In genomic region chr17:2309338-2310143, GRCh38 we compare ENCODE assay signal across 19 cellular contexts. TPM values are rescaled to one million over a fixed set of nuclear protein-coding genes. Genes with fewer than 3 reads are reported as not detected.
DNase-seq lines count a peak whose midpoint lies in the region; ATAC-seq and TF ChIP-seq lines count a peak whose summit lies in the region.
"Had no signal": no experiment of that assay in that cellular context is flagged by ENCODE, and none has a peak within 500 bp of the region (broad histone marks: within the 10 kb centered on the region; RNA-seq: fewer than 3 reads in every experiment).

No MANE protein-coding gene starts in this region.

- no peak overlapping the region for H3K9ac ChIP-seq in KMS-11

- H2AFZ ChIP-seq in KMS-11 (ENCODE audit: low read depth) = peak overlapping the region; percentile 5; the same call in 1 of the 2 replicates

- ATAC-seq in CD8-positive, alpha-beta T cell = no peak
- ATAC-seq in right lobe of liver = peak; percentile 88 to 95 (median 90)
- no peak for ATAC-seq in GM21576 (IDR thresholded peaks at IDR 0.05; ENCODE audit: unreplicated experiment)
- ATAC-seq in HG02759 (IDR thresholded peaks at IDR 0.05; ENCODE audit: unreplicated experiment) = no peak
- ATAC-seq: foreskin keratinocyte, left lung, Panc1 had no signal

- no peaks in the 10 kb centered on the region for H3K27me3 Mint-ChIP-seq in CD8-positive, alpha-beta T cell (ENCODE audit: low read depth)
- no peaks in the 10 kb centered on the region for H3K27me3 Mint-ChIP-seq in activated T-helper 1 cell treated with anti-CD3 and anti-CD28 coated beads, Interleukin-12 subunit alpha, Interleukin-12 subunit beta, Interleukin-2, Interleukin-4 antibody, amounts not matched to agents 30 ng/mL and 10 ng/mL and 1 ng/mL, durations not matched to agents 14 hours and 24 hours and 36 hours (ENCODE audit: insufficient read depth)
- H3K27me3 Mint-ChIP-seq: activated CD4-positive, alpha-beta T cell treated with anti-CD3 and anti-CD28 coated beads, Interleukin-2, amount 10 ng/mL, durations not matched to agents 24 days and 14 days had no signal

- TF ChIP-seq POLR2A in right lobe of liver (IDR thresholded peaks at IDR 0.05) = no peak

- DNase-seq in CD8-positive, alpha-beta T cell = no peak
- DNase-seq in choroid plexus epithelial cell (ENCODE audit: low read depth) (peak; percentile 26), right lobe of liver (peak; percentile 67 to 75 (median 70))
- DNase-seq in activated T-helper 1 cell treated with anti-CD3 and anti-CD28 coated beads, Interleukin-12 subunit alpha, Interleukin-12 subunit beta, Interleukin-2, Interleukin-4 antibody, amounts not matched to agents 30 ng/mL and 10 ng/mL and 1 ng/mL, durations not matched to agents 14 hours and 24 hours and 36 hours (ENCODE audit: low spot score) = no peak
- no peak for DNase-seq in effector CD4-positive, alpha-beta T cell
- DNase-seq: activated CD4-positive, alpha-beta T cell treated with anti-CD3 and anti-CD28 coated beads, Interleukin-2, amount 10 ng/mL, durations not matched to agents 24 days and 14 days; activated naive CD4-positive, alpha-beta T cell treated with anti-CD3 and anti-CD28 coated beads, Interleukin-2, amount 50 U/mL, for 16 hours; activated T-cell treated with anti-CD3 and anti-CD28 coated beads for 4 hours; AML-193; foreskin keratinocyte; left lung; NCI-H1092; NCI-H82; stimulated activated CD4-positive, alpha-beta T cell treated with anti-CD3 and anti-CD28 coated beads, Interleukin-4, amount 100 ng/mL, for 1 hour had no signal

- H3K4me3 Mint-ChIP-seq in CD8-positive, alpha-beta T cell = no peak overlapping the region
- H3K4me3 Mint-ChIP-seq in activated T-helper 1 cell treated with anti-CD3 and anti-CD28 coated beads, Interleukin-12 subunit alpha, Interleukin-12 subunit beta, Interleukin-2, Interleukin-4 antibody, amounts not matched to agents 30 ng/mL and 10 ng/mL and 1 ng/mL, durations not matched to agents 14 hours and 24 hours and 36 hours = no peak overlapping the region
- H3K4me3 Mint-ChIP-seq: activated CD4-positive, alpha-beta T cell treated with anti-CD3 and anti-CD28 coated beads, Interleukin-2, amount 10 ng/mL, durations not matched to agents 24 days and 14 days had no signal

- no peaks in the 10 kb centered on the region for H3K4me1 ChIP-seq in CD8-positive, alpha-beta T cell (ENCODE audit: insufficient read depth, low read length)
- H3K4me1 ChIP-seq in KMS-11 (ENCODE audit: low read depth, poor library complexity, severe bottlenecking) = peaks cover 21% of the 10 kb centered on the region
- peaks cover 0 to 15% (median 7%) of the 10 kb centered on the region in 4 donors for H3K4me1 ChIP-seq in right lobe of liver
- H3K4me1 ChIP-seq: foreskin keratinocyte had no signal

- H3K9me3 Mint-ChIP-seq in CD8-positive, alpha-beta T cell = no peaks in the 10 kb centered on the region
- no peaks in the 10 kb centered on the region for H3K9me3 Mint-ChIP-seq in activated T-helper 1 cell treated with anti-CD3 and anti-CD28 coated beads, Interleukin-12 subunit alpha, Interleukin-12 subunit beta, Interleukin-2, Interleukin-4 antibody, amounts not matched to agents 30 ng/mL and 10 ng/mL and 1 ng/mL, durations not matched to agents 14 hours and 24 hours and 36 hours
- H3K9me3 Mint-ChIP-seq: activated CD4-positive, alpha-beta T cell treated with anti-CD3 and anti-CD28 coated beads, Interleukin-2, amount 10 ng/mL, durations not matched to agents 24 days and 14 days had no signal

- CTCF ChIA-PET in CD8-positive, alpha-beta T cell (lab: Charles Lee) = interaction anchor here (1.4 kb wide), 1 partner anchor 65 kb away, joined by 3 read pairs; no protein-coding TSS in a partner anchor

- intact Hi-C loops in CD8-positive, alpha-beta T cell (cut with DNase I, micrococcal nuclease) = loop anchor here in 1 of 2 experiments (10.0 kb wide), 3 partner anchors 405 to 665 kb away; partner anchors contain the start of genes CLUH, RILP, SCARF1 and TLCD2
- intact Hi-C loops in right lobe of liver (cut with DNase I) = no loop called here
- intact Hi-C loops in activated T-helper 1 cell treated with anti-CD3 and anti-CD28 coated beads, Interleukin-12 subunit alpha, Interleukin-12 subunit beta, Interleukin-2, Interleukin-4 antibody, amounts not matched to agents 30 ng/mL and 10 ng/mL and 1 ng/mL, durations not matched to agents 14 hours and 24 hours and 36 hours (cut with micrococcal nuclease) = no loop called here

- H3K79me2 ChIP-seq in KMS-11 (ENCODE audit: insufficient read depth, low read depth) = no peaks in the 10 kb centered on the region

- no peaks in the 10 kb centered on the region for H4K20me1 ChIP-seq in KMS-11 (ENCODE audit: insufficient read depth)

- peaks cover 9% of the 10 kb centered on the region for H3K4me1 Mint-ChIP-seq in CD8-positive, alpha-beta T cell (ENCODE audit: low read depth)
- peaks cover 24% of the 10 kb centered on the region for H3K4me1 Mint-ChIP-seq in activated T-helper 1 cell treated with anti-CD3 and anti-CD28 coated beads, Interleukin-12 subunit alpha, Interleukin-12 subunit beta, Interleukin-2, Interleukin-4 antibody, amounts not matched to agents 30 ng/mL and 10 ng/mL and 1 ng/mL, durations not matched to agents 14 hours and 24 hours and 36 hours (ENCODE audit: low read depth)

- POLR2A ChIA-PET in CD8-positive, alpha-beta T cell (lab: Charles Lee) = no interaction called here

- no peaks in the 10 kb centered on the region for H3K9me3 ChIP-seq in CD8-positive, alpha-beta T cell (ENCODE audit: low read length)
- no peaks in the 10 kb centered on the region for H3K9me3 ChIP-seq in right lobe of liver
- H3K9me3 ChIP-seq: breast epithelium, left lung had no signal

- no peak overlapping the region for H3K27ac ChIP-seq in CD8-positive, alpha-beta T cell (ENCODE audit: low read depth, low read length)
- H3K27ac ChIP-seq in KMS-11 (peak overlapping the region; percentile 7; the same call in 1 of the 2 replicates), right lobe of liver (peak overlapping the region; percentile 21 to 86 (median 54))
- H3K27ac ChIP-seq: foreskin keratinocyte, left lung had no signal

- peak overlapping the region; percentile 27 for H3K4me2 ChIP-seq in KMS-11

- 22% methylated on average over 6 of the region's 6 CpGs for WGBS in right lobe of liver (ENCODE audit: insufficient coverage, low coverage, low lambda C conversion rate, missing lambda C conversion rate)

- H3K4me3 ChIP-seq in CD8-positive, alpha-beta T cell (ENCODE audit: low read depth, low read length) = no peak overlapping the region
- H3K4me3 ChIP-seq in KMS-11 (IDR thresholded peaks at IDR 0.05; ENCODE audit: insufficient read depth, low read depth, low read length) = no peak overlapping the region
- H3K4me3 ChIP-seq in choroid plexus epithelial cell (ENCODE audit: low read depth, low read length) = no peak overlapping the region
- no peak overlapping the region for H3K4me3 ChIP-seq in right lobe of liver
- H3K4me3 ChIP-seq: breast epithelium, left lung had no signal

- H3K36me3 ChIP-seq in CD8-positive, alpha-beta T cell (ENCODE audit: insufficient read depth, low read length) = no peaks in the 10 kb centered on the region
- H3K36me3 ChIP-seq in KMS-11 (ENCODE audit: insufficient read depth) (no peaks in the 10 kb centered on the region), right lobe of liver (no peaks in the 10 kb centered on the region)
- H3K36me3 ChIP-seq: breast epithelium, left lung had no signal

- no peaks in the 10 kb centered on the region for H3K36me3 Mint-ChIP-seq in CD8-positive, alpha-beta T cell
- peaks cover 16% of the 10 kb centered on the region for H3K36me3 Mint-ChIP-seq in activated T-helper 1 cell treated with anti-CD3 and anti-CD28 coated beads, Interleukin-12 subunit alpha, Interleukin-12 subunit beta, Interleukin-2, Interleukin-4 antibody, amounts not matched to agents 30 ng/mL and 10 ng/mL and 1 ng/mL, durations not matched to agents 14 hours and 24 hours and 36 hours (ENCODE audit: low read depth)

- H3K27ac Mint-ChIP-seq in CD8-positive, alpha-beta T cell = peak overlapping the region; percentile 19
- no peak overlapping the region for H3K27ac Mint-ChIP-seq in activated T-helper 1 cell treated with anti-CD3 and anti-CD28 coated beads, Interleukin-12 subunit alpha, Interleukin-12 subunit beta, Interleukin-2, Interleukin-4 antibody, amounts not matched to agents 30 ng/mL and 10 ng/mL and 1 ng/mL, durations not matched to agents 14 hours and 24 hours and 36 hours
- H3K27ac Mint-ChIP-seq: activated CD4-positive, alpha-beta T cell treated with anti-CD3 and anti-CD28 coated beads, Interleukin-2, amount 10 ng/mL, durations not matched to agents 24 days and 14 days had no signal

- TF ChIP-seq CTCF in CD8-positive, alpha-beta T cell (IDR thresholded peaks at IDR 0.05) = no peak
- TF ChIP-seq CTCF in KMS-11 (conservative IDR thresholded peaks at IDR 0.05; ENCODE audit: low read depth, low read length) (no peak), choroid plexus epithelial cell (conservative IDR thresholded peaks at IDR 0.05; ENCODE audit: low read depth, low read length) (no peak), right lobe of liver (IDR thresholded peaks at IDR 0.05) (no peak)

- H3K27me3 ChIP-seq in CD8-positive, alpha-beta T cell (ENCODE audit: insufficient read depth, low read length) = no peaks in the 10 kb centered on the region
- H3K27me3 ChIP-seq in KMS-11 (ENCODE audit: insufficient read depth, low read depth) (no peaks in the 10 kb centered on the region), right lobe of liver (no peaks in the 10 kb centered on the region)
- H3K27me3 ChIP-seq: breast epithelium, foreskin keratinocyte, left lung had no signal

RNA-seq across cellular contexts. Expression of gene SRR, which starts 5.8 kb away (rescaled TPM):
- total RNA-seq in CD8-positive, alpha-beta T cell = 1 to 10 TPM; 1.8 to 2.9 TPM
- 10 to 100 TPM in 1 of 6 experiments, 1 to 10 TPM in 5; 2.7 to 10.9 (median 5.9) TPM for total RNA-seq in right lobe of liver
- 14.9 and 17.4 TPM in 2 replicates for total RNA-seq in activated T-helper 1 cell treated with anti-CD3 and anti-CD28 coated beads, Interleukin-12 subunit alpha, Interleukin-12 subunit beta, Interleukin-2, Interleukin-4 antibody, amounts not matched to agents 30 ng/mL and 10 ng/mL and 1 ng/mL, durations not matched to agents 14 hours and 24 hours and 36 hours

RNA-seq across cellular contexts. Expression of gene SMG6, which starts 6.0 kb away (rescaled TPM):
- total RNA-seq in CD8-positive, alpha-beta T cell = 10 to 100 TPM; 36.1 to 37.8 TPM
- 10 to 100 TPM in 1 of 6 experiments, 1 to 10 TPM in 5; 7.4 to 10.4 (median 8.9) TPM for total RNA-seq in right lobe of liver
- 35.3 and 39.5 TPM in 2 replicates for total RNA-seq in activated T-helper 1 cell treated with anti-CD3 and anti-CD28 coated beads, Interleukin-12 subunit alpha, Interleukin-12 subunit beta, Interleukin-2, Interleukin-4 antibody, amounts not matched to agents 30 ng/mL and 10 ng/mL and 1 ng/mL, durations not matched to agents 14 hours and 24 hours and 36 hours

RNA-seq across cellular contexts. Expression of gene TSR1, which starts 26.7 kb away (rescaled TPM):
- 10 to 100 TPM; 36.5 to 39.6 TPM for total RNA-seq in CD8-positive, alpha-beta T cell
- 10 to 100 TPM in 5 of 6 experiments, 1 to 10 TPM in 1; 9.7 to 26.2 (median 13.1) TPM for total RNA-seq in right lobe of liver
- 91.3 and 92.9 TPM in 2 replicates for total RNA-seq in activated T-helper 1 cell treated with anti-CD3 and anti-CD28 coated beads, Interleukin-12 subunit alpha, Interleukin-12 subunit beta, Interleukin-2, Interleukin-4 antibody, amounts not matched to agents 30 ng/mL and 10 ng/mL and 1 ng/mL, durations not matched to agents 14 hours and 24 hours and 36 hours

RNA-seq across cellular contexts. Expression of gene SGSM2, which starts 27.8 kb away (rescaled TPM):
- total RNA-seq in CD8-positive, alpha-beta T cell = 100 to 1,000 TPM; 176 to 189 TPM
- 10 to 100 TPM in 4 of 6 experiments, 1 to 10 TPM in 2; 6.0 to 17.2 (median 13.2) TPM for total RNA-seq in right lobe of liver
- total RNA-seq in activated T-helper 1 cell treated with anti-CD3 and anti-CD28 coated beads, Interleukin-12 subunit alpha, Interleukin-12 subunit beta, Interleukin-2, Interleukin-4 antibody, amounts not matched to agents 30 ng/mL and 10 ng/mL and 1 ng/mL, durations not matched to agents 14 hours and 24 hours and 36 hours = 39.1 and 45.9 TPM in 2 replicates

Comparison
In these comparisons a context has a peak if more than half of its experiments do, and no peak if none do; other contexts are left out.
1. ATAC-seq: peak in right lobe of liver (4 of 4); none in CD8-positive, alpha-beta T cell (single experiment), GM21576 (single experiment) and HG02759 (single experiment).
2. DNase-seq: peak in choroid plexus epithelial cell (single experiment) and right lobe of liver (3 of 3); none in CD8-positive, alpha-beta T cell (0 of 7), activated T-helper 1 cell treated with anti-CD3 and anti-CD28 coated beads, Interleukin-12 subunit alpha, Interleukin-12 subunit beta, Interleukin-2, Interleukin-4 antibody, amounts not matched to agents 30 ng/mL and 10 ng/mL and 1 ng/mL, durations not matched to agents 14 hours and 24 hours and 36 hours (single experiment) and effector CD4-positive, alpha-beta T cell (single experiment).